ENCODE assay signal across 16 cellular contexts in the genomic region with DNA sequence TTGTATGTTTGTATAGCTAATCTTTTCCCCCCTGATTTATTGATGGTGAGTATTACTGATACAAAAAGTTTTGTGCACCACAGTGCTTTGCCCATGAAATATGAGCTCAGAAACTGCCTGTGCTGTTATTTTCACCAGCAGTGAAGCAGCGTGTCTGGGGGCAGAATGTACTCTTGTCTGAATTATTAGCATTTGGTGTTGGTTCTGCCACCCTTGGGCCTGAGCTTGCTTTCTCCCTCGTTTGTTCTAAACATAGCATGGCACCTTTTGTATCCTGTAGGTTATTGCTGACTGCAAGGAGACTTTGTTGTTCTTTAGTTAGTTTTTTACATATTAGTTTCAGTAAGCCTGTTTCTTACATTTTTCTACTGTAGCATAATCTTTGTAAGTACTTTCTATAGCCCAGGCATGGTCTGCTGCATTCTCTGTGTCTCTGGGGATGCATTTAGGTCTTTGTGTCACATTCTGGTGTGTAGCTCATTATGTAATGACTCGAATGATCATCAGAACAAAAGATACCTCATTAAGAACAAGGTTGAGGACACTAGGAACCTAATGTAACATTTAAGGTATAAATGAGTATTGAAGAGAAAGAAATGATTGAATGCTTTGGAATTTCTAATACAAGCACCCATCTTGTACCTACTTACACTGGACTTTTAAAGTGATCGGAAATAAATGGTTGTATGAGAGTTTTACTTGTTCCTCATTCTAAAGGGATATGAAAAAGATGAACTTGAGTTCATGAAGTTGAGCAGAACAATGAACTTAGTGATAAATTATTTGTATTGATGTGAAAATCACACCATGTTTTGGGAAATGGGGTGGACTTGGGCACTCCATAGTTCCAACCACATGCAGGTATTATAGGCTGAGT. TPM values are rescaled to one million over a fixed set of nuclear protein-coding genes. Genes with fewer than 3 reads are reported as not detected.
DNase-seq lines count a peak whose midpoint lies in the region; ATAC-seq lines count a peak whose summit lies in the region.
"Had no signal": no experiment of that assay in that cellular context is flagged by ENCODE, and none has a peak within 500 bp of the region (broad histone marks: within the 10 kb centered on the region; RNA-seq: fewer than 3 reads in every experiment).

No MANE protein-coding gene starts in this region.

- peaks cover 53% of the 10 kb centered on the region for H3K4me1 Mint-ChIP-seq in T-helper 17 cell
- H3K4me1 Mint-ChIP-seq in stimulated activated memory B cell treated with anti-CD40 and anti-IgM and Interleukin-4, amounts not matched to agents 10 μg/mL and 1 μg/mL and 100 μg/mL, for 72 hours = peaks cover 77% of the 10 kb centered on the region

- H3K27me3 Mint-ChIP-seq in T-helper 17 cell = no peaks in the 10 kb centered on the region
- no peaks in the 10 kb centered on the region for H3K27me3 Mint-ChIP-seq in stimulated activated memory B cell treated with anti-CD40 and anti-IgM and Interleukin-4, amounts not matched to agents 10 μg/mL and 1 μg/mL and 100 μg/mL, for 72 hours

- H3K9me3 Mint-ChIP-seq in stimulated activated memory B cell treated with anti-CD40 and anti-IgM and Interleukin-4, amounts not matched to agents 10 μg/mL and 1 μg/mL and 100 μg/mL, for 72 hours = no peaks in the 10 kb centered on the region
- H3K9me3 Mint-ChIP-seq: endodermal cell, GM23338 had no signal

- no peak for DNase-seq in T-helper 17 cell
- no peak for DNase-seq in COR-L47 (lab: John Stamatoyannopoulos, UW)
- DNase-seq in kidney glomerular epithelial cell (lab: John Stamatoyannopoulos, UW) = no peak
- DNase-seq in SIG-M5 treated with dmso at 0.1 percent for 504 hours (lab: John Stamatoyannopoulos, UW; ENCODE audit: unreplicated experiment) = no peak
- no peak for DNase-seq in NCI-H1105 treated with DMSO at 0.1 percent for 48 hours (lab: John Stamatoyannopoulos, UW)
- DNase-seq: activated naive CD4-positive, alpha-beta T cell treated with anti-CD3 and anti-CD28 coated beads, Interleukin-2, amount 50 U/mL, for 16 hours; endodermal cell; foreskin melanocyte; NCI-H1048; NCI-H345; OCI-M1 had no signal

- H3K4me3 Mint-ChIP-seq in T-helper 17 cell = no peak overlapping the region
- peak overlapping the region; percentile 30 for H3K4me3 Mint-ChIP-seq in stimulated activated memory B cell treated with anti-CD40 and anti-IgM and Interleukin-4, amounts not matched to agents 10 μg/mL and 1 μg/mL and 100 μg/mL, for 72 hours
- H3K4me3 Mint-ChIP-seq: endodermal cell, GM23338 had no signal

- H3K9me3 ChIP-seq in T-helper 17 cell (ENCODE audit: control insufficient read depth, low read length, poor library complexity, severe bottlenecking) = no peaks in the 10 kb centered on the region
- H3K9me3 ChIP-seq: neutrophil had no signal

- H3K36me3 Mint-ChIP-seq in T-helper 17 cell (ENCODE audit: low read depth) = no peaks in the 10 kb centered on the region
- H3K36me3 Mint-ChIP-seq in stimulated activated memory B cell treated with anti-CD40 and anti-IgM and Interleukin-4, amounts not matched to agents 10 μg/mL and 1 μg/mL and 100 μg/mL, for 72 hours = no peaks in the 10 kb centered on the region

- ATAC-seq in GM18909 (IDR thresholded peaks at IDR 0.05; ENCODE audit: poor library complexity, unreplicated experiment) = peak; percentile 78
- ATAC-seq in HG02938 (IDR thresholded peaks at IDR 0.05; ENCODE audit: unreplicated experiment) = peak; percentile 75
- ATAC-seq in T-helper 17 cell = no peak
- ATAC-seq in stimulated activated memory B cell treated with anti-CD40 and anti-IgM and Interleukin-4, amounts not matched to agents 10 μg/mL and 1 μg/mL and 100 μg/mL, for 72 hours = peak; percentile 82
- ATAC-seq: GM23338 had no signal

- peak overlapping the region; percentile 37 for H3K27ac Mint-ChIP-seq in T-helper 17 cell
- peak overlapping the region; percentile 76 for H3K27ac Mint-ChIP-seq in stimulated activated memory B cell treated with anti-CD40 and anti-IgM and Interleukin-4, amounts not matched to agents 10 μg/mL and 1 μg/mL and 100 μg/mL, for 72 hours
- H3K27ac Mint-ChIP-seq: endodermal cell, GM23338 had no signal

RNA-seq across cellular contexts. Expression of a gene that starts 50.3 kb away (rescaled TPM):
- 100 to 1,000 TPM; 109 to 122 TPM for total RNA-seq in T-helper 17 cell
